ENCODE assay signal across 8 cellular contexts in the genomic region with DNA sequence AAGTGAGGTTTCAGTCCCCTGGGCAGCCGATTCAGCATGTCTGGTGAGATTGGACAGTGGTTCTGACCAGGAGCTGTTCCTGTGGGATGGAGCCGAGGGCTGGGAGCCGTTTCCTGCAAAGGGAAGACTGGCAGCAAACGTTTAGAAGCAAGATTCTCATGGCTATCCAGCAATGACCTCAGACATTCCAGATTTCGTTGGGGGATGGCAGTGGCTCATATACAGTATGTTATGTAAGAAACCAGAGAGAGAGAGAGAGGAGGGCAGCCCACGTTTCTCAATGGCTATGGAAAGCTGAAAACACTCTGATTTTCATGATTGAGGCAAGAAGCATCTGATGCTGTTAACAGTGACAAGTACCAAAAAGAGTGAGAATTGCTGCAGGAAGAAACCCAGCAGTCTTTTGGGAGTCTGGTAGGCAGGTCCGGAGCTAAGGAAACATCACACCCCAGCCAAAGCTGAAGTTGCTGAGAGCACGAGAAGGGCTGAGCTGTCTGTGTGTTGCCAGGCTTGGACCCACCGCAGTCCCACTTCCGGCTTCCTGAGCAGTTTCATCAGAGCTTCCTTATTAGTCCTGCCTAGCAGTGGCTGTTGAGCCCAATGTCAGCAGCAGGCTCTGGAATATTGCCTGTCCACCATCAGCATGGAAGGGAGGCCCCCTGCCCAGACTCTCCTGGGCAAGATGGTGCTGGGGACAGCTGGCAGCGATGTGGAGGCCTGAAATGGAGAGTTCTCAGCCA. TPM values are rescaled to one million over a fixed set of nuclear protein-coding genes. Genes with fewer than 3 reads are reported as not detected.
DNase-seq lines count a peak whose midpoint lies in the region; ATAC-seq and TF ChIP-seq lines count a peak whose summit lies in the region.

No MANE protein-coding gene starts in this region.

- H3K4me1 Mint-ChIP-seq in MCF 10A (ENCODE audit: insufficient read depth, unreplicated experiment): peaks cover 5% of the 10 kb centered on the region

- CTCF ChIA-PET in MCF 10A (lab: Yijun Ruan, JAX): interaction anchor here (0.5 to 1.7 kb wide), 6 partner anchors 16 to 258 kb away, joined by 3 to 7 read pairs (median 3); no protein-coding TSS in a partner anchor

- H3K4me3 Mint-ChIP-seq in MCF 10A (ENCODE audit: unreplicated experiment): no peak overlapping the region

- no peaks in the 10 kb centered on the region for H3K27me3 Mint-ChIP-seq in MCF 10A (ENCODE audit: insufficient read depth, unreplicated experiment)

- peak overlapping the region in 1 of 3 donors; percentile 32 for H3K4me3 ChIP-seq in breast epithelium
- H3K4me3 ChIP-seq in thyroid gland (replicated peaks in 1 of 3): no peak overlapping the region

- no peaks in the 10 kb centered on the region for H3K36me3 ChIP-seq in breast epithelium
- no peaks in the 10 kb centered on the region for H3K36me3 ChIP-seq in thyroid gland

- BruUV-seq in MCF 10A (replicated peaks; lab: Mats Ljungman, UMichigan): no TSS peak

- intact Hi-C loops in breast epithelium (cut with DNase I; ENCODE audit: low total_unique reads) (no loop called here), MCF 10A (cut with micrococcal nuclease) (no loop called here), thyroid gland (cut with DNase I) (no loop called here)

- TF ChIP-seq POLR2A in breast epithelium (IDR thresholded peaks at IDR 0.05) (no peak), thyroid gland (IDR thresholded peaks at IDR 0.05) (no peak)

- H3K4me1 ChIP-seq in breast epithelium (no peaks in the 10 kb centered on the region), thyroid gland (no peaks in the 10 kb centered on the region)

- H3K9me3 ChIP-seq in breast epithelium: no peaks in the 10 kb centered on the region
- no peaks in the 10 kb centered on the region for H3K9me3 ChIP-seq in thyroid gland

- no peak overlapping the region for H3K27ac Mint-ChIP-seq in MCF 10A (ENCODE audit: low read depth, unreplicated experiment)

- no peak for ATAC-seq in HG03095 (IDR thresholded peaks at IDR 0.05; ENCODE audit: unreplicated experiment)

- no peaks in the 10 kb centered on the region for H3K9me3 Mint-ChIP-seq in MCF 10A (ENCODE audit: unreplicated experiment)

- peak in 1 of 2 donors; percentile 71 for DNase-seq in breast epithelium (ENCODE audit: low spot score in 2 of 2)
- DNase-seq in MCF 10A (ENCODE audit: unreplicated experiment): no peak
- DNase-seq in iris pigment epithelial cell (ENCODE audit: low read depth): peak; percentile 82
- peak; percentile 7 to 19 for DNase-seq in thyroid gland
- no peak for DNase-seq in NCI-H1417 (lab: John Stamatoyannopoulos, UW)
- no peak for DNase-seq in NCI-H2171 (lab: John Stamatoyannopoulos, UW)

- H3K27me3 ChIP-seq in breast epithelium: no peaks in the 10 kb centered on the region
- no peaks in the 10 kb centered on the region for H3K27me3 ChIP-seq in thyroid gland

- no peak for TF ChIP-seq CTCF in breast epithelium (IDR thresholded peaks at IDR 0.05)
- no peak for TF ChIP-seq CTCF in MCF 10A (IDR thresholded peaks at IDR 0.05; ENCODE audit: unreplicated experiment)
- no peak for TF ChIP-seq CTCF in thyroid gland (IDR thresholded peaks at IDR 0.05)

- 30 to 33% methylated on average over 11 of the region's 11 CpGs for WGBS in thyroid gland, 2 donors

- no peaks in the 10 kb centered on the region for H3K36me3 Mint-ChIP-seq in MCF 10A (ENCODE audit: insufficient read depth, unreplicated experiment)

- POLR2A ChIA-PET in MCF 10A (lab: Yijun Ruan, JAX): no interaction called here

- H3K27ac ChIP-seq in breast epithelium (peak overlapping the region; percentile 21 to 30), angular gyrus (ENCODE audit: low read depth, low read length) (peak overlapping the region; percentile 75), thyroid gland (no peak overlapping the region)

RNA-seq across cellular contexts. Expression of gene VPS8, which starts 25.5 kb away (rescaled TPM):
- total RNA-seq in breast epithelium (10 to 100 TPM; 52.2 to 86.3 (median 61.9) TPM), MCF 10A (2022) (33.8 and 52.2 TPM in 2 replicates), thyroid gland (100 to 1,000 TPM in 2 of 4 donors, 10 to 100 TPM in 2; 85.6 to 171 (median 103) TPM)

Comparison
In these comparisons a context has a peak if more than half of its experiments do, and no peak if none do; other contexts are left out.
1. DNase-seq: peak in iris pigment epithelial cell (single experiment) and thyroid gland (2 of 2); none in MCF 10A (single experiment), NCI-H1417 (0 of 3) and NCI-H2171 (single experiment).
2. H3K27ac ChIP-seq: peak in breast epithelium (2 of 2) and angular gyrus (single experiment); none in thyroid gland (0 of 3).